19 cellular contexts compared by ENCODE assay signal in genomic region chr17:4150106-4150505, GRCh38.
"Had no signal": no experiment of that assay in that cellular context is flagged by ENCODE, and none has a peak within 500 bp of the region (broad histone marks: within the 10 kb centered on the region; RNA-seq: fewer than 3 reads in every experiment).

No MANE protein-coding gene starts in this region.

- H3K9me3 Mint-ChIP-seq: activated B cell treated with CpG ODN at 0.5 μM for 24 hours; activated CD4-positive, alpha-beta T cell treated with anti-CD3 and anti-CD28 coated beads, Interleukin-2, amount 10 ng/mL, durations not matched to agents 24 days and 14 days; activated naive CD4-positive, alpha-beta T cell treated with anti-CD3 and anti-CD28 coated beads, Interleukin-2, amount 50 U/mL, for 72 hours; central memory CD8-positive, alpha-beta T cell; dendritic cell treated with granulocyte-macrophage colony-stimulating factor and Interleukin-4, amounts not matched to agents 40 ng/mL and 50 ng/mL, for 4 days; stimulated activated effector memory CD8-positive, alpha-beta T cell treated with anti-CD3 and anti-CD28 coated beads, Interleukin-12 subunit alpha, Interleukin-12 subunit beta, amount 100 ng/mL, for 72 hours had no signal

- H3K36me3 ChIP-seq: pancreas had no signal

- ATAC-seq: activated CD8-positive, alpha-beta T cell treated with anti-CD3 and anti-CD28 coated beads, Interleukin-2, amount 10 ng/mL, durations not matched to agents 7 days and 5 days; activated naive CD4-positive, alpha-beta T cell treated with anti-CD3 and anti-CD28 coated beads, Interleukin-2, amount 50 U/mL, for 72 hours; body of pancreas; left colon; pancreas; stimulated activated effector memory CD8-positive, alpha-beta T cell treated with anti-CD3 and anti-CD28 coated beads, Interleukin-12 subunit alpha, Interleukin-12 subunit beta, amount 100 ng/mL, for 72 hours; T-helper 17 cell had no signal

- H3K36me3 Mint-ChIP-seq: activated naive CD4-positive, alpha-beta T cell treated with anti-CD3 and anti-CD28 coated beads, Interleukin-2, amount 50 U/mL, for 72 hours; stimulated activated effector memory CD8-positive, alpha-beta T cell treated with anti-CD3 and anti-CD28 coated beads, Interleukin-12 subunit alpha, Interleukin-12 subunit beta, amount 100 ng/mL, for 72 hours had no signal

- H3K9me3 ChIP-seq: body of pancreas, pancreas, thoracic aorta had no signal

- H3K4me1 ChIP-seq: body of pancreas, pancreas had no signal

- H3K27ac ChIP-seq: body of pancreas, pancreas, thoracic aorta had no signal

- H3K27ac Mint-ChIP-seq: activated B cell treated with CpG ODN at 0.5 μM for 24 hours; activated CD4-positive, alpha-beta T cell treated with anti-CD3 and anti-CD28 coated beads, Interleukin-2, amount 10 ng/mL, durations not matched to agents 24 days and 14 days; activated CD8-positive, alpha-beta T cell treated with anti-CD3 and anti-CD28 coated beads, Interleukin-2, amount 10 ng/mL, durations not matched to agents 7 days and 5 days; dendritic cell treated with granulocyte-macrophage colony-stimulating factor and Interleukin-4, amounts not matched to agents 40 ng/mL and 50 ng/mL, for 4 days; stimulated activated effector memory CD8-positive, alpha-beta T cell treated with anti-CD3 and anti-CD28 coated beads, Interleukin-12 subunit alpha, Interleukin-12 subunit beta, amount 100 ng/mL, for 72 hours; T-helper 17 cell had no signal

- DNase-seq: activated B cell treated with CpG ODN at 0.5 μM for 24 hours; activated CD4-positive, alpha-beta T cell treated with anti-CD3 and anti-CD28 coated beads, Interleukin-2, amount 10 ng/mL, durations not matched to agents 24 days and 14 days; activated CD8-positive, alpha-beta memory T cell treated with anti-CD3 and anti-CD28 coated beads, Interleukin-2, amount 50 U/mL, for 4 hours; activated CD8-positive, alpha-beta T cell treated with anti-CD3 and anti-CD28 coated beads, Interleukin-2, amount 10 ng/mL, durations not matched to agents 7 days and 5 days; activated gamma-delta T cell; activated T-cell treated with anti-CD3 and anti-CD28 coated beads, Interleukin-2, amount 50 U/mL, for 48 hours; amniotic stem cell; body of pancreas; effector memory CD4-positive, alpha-beta T cell; head of caudate nucleus; left colon; pancreas; T-helper 17 cell had no signal

- H3K27me3 ChIP-seq: body of pancreas, pancreas had no signal

- H3K4me3 ChIP-seq: body of pancreas, lung, pancreas, thoracic aorta had no signal

- H3K4me3 Mint-ChIP-seq: activated B cell treated with CpG ODN at 0.5 μM for 24 hours; activated CD4-positive, alpha-beta T cell treated with anti-CD3 and anti-CD28 coated beads, Interleukin-2, amount 10 ng/mL, durations not matched to agents 24 days and 14 days; activated CD8-positive, alpha-beta T cell treated with anti-CD3 and anti-CD28 coated beads, Interleukin-2, amount 10 ng/mL, durations not matched to agents 7 days and 5 days; central memory CD8-positive, alpha-beta T cell; dendritic cell treated with granulocyte-macrophage colony-stimulating factor and Interleukin-4, amounts not matched to agents 40 ng/mL and 50 ng/mL, for 4 days; stimulated activated effector memory CD8-positive, alpha-beta T cell treated with anti-CD3 and anti-CD28 coated beads, Interleukin-12 subunit alpha, Interleukin-12 subunit beta, amount 100 ng/mL, for 72 hours had no signal

- H3K27me3 Mint-ChIP-seq: activated B cell treated with CpG ODN at 0.5 μM for 24 hours; activated CD4-positive, alpha-beta T cell treated with anti-CD3 and anti-CD28 coated beads, Interleukin-2, amount 10 ng/mL, durations not matched to agents 24 days and 14 days; central memory CD8-positive, alpha-beta T cell; dendritic cell treated with granulocyte-macrophage colony-stimulating factor and Interleukin-4, amounts not matched to agents 40 ng/mL and 50 ng/mL, for 4 days; T-helper 17 cell had no signal
